ENCODE assay signal across 10 cellular contexts in genomic region chr7:85160223-85160622, GRCh38. TPM values are rescaled to one million over a fixed set of nuclear protein-coding genes. Genes with fewer than 3 reads are reported as not detected.
DNase-seq lines count a peak whose midpoint lies in the region; ATAC-seq and TF ChIP-seq lines count a peak whose summit lies in the region.
"Had no signal": no experiment of that assay in that cellular context is flagged by ENCODE, and none has a peak within 500 bp of the region (broad histone marks: within the 10 kb centered on the region; RNA-seq: fewer than 3 reads in every experiment).

No MANE protein-coding gene starts in this region.

- H3K9me3 ChIP-seq in adipocyte (ENCODE audit: control insufficient read depth, low read length): no peaks in the 10 kb centered on the region
- no peaks in the 10 kb centered on the region for H3K9me3 ChIP-seq in CD4-positive, alpha-beta T cell (ENCODE audit: control insufficient read depth, low read length)

- POLR2A ChIA-PET in CD4-positive, alpha-beta T cell (lab: Charles Lee): no interaction called here

- no peaks in the 10 kb centered on the region for H3K27me3 ChIP-seq in adipocyte (replicated peaks; ENCODE audit: control insufficient read depth, insufficient read depth, low read length)
- H3K27me3 ChIP-seq in CD4-positive, alpha-beta T cell (ENCODE audit: control insufficient read depth, insufficient read depth, low read length): no peaks in the 10 kb centered on the region

- peaks cover 26% of the 10 kb centered on the region for H3K4me1 Mint-ChIP-seq in Calu3 (ENCODE audit: low read depth, unreplicated experiment)
- H3K4me1 Mint-ChIP-seq in CD4-positive, alpha-beta T cell (ENCODE audit: low read depth): no peaks in the 10 kb centered on the region

- H3K4me3 ChIP-seq in adipocyte (ENCODE audit: low read length): peak overlapping the region; percentile 25

- no peak for TF ChIP-seq CTCF in Calu3 (IDR thresholded peaks at IDR 0.05; ENCODE audit: unreplicated experiment)
- TF ChIP-seq CTCF in CD4-positive, alpha-beta T cell (IDR thresholded peaks at IDR 0.05): no peak

- H3K36me3 ChIP-seq in adipocyte (ENCODE audit: control insufficient read depth, insufficient read depth, low read length, severe bottlenecking): no peaks in the 10 kb centered on the region

- ATAC-seq in GM19468 (IDR thresholded peaks at IDR 0.05; ENCODE audit: extremely low read depth, unreplicated experiment) (peak; percentile 66), HG03196 (IDR thresholded peaks at IDR 0.05; ENCODE audit: unreplicated experiment) (peak; percentile 92)
- no peak for ATAC-seq in CD4-positive, alpha-beta T cell (ENCODE audit: poor library complexity)

- peak overlapping the region; percentile 15 for H3K4me3 Mint-ChIP-seq in Calu3 (ENCODE audit: low read depth, unreplicated experiment)
- H3K4me3 Mint-ChIP-seq in CD4-positive, alpha-beta T cell: no peak overlapping the region
- H3K4me3 Mint-ChIP-seq: activated naive CD8-positive, alpha-beta T cell had no signal

- H3K36me3 Mint-ChIP-seq in Calu3 (ENCODE audit: insufficient read depth, unreplicated experiment): no peaks in the 10 kb centered on the region
- no peaks in the 10 kb centered on the region for H3K36me3 Mint-ChIP-seq in CD4-positive, alpha-beta T cell (ENCODE audit: low read depth)

- no peaks in the 10 kb centered on the region for H3K27me3 Mint-ChIP-seq in Calu3 (ENCODE audit: unreplicated experiment)
- H3K27me3 Mint-ChIP-seq in CD4-positive, alpha-beta T cell: no peaks in the 10 kb centered on the region
- H3K27me3 Mint-ChIP-seq: activated naive CD8-positive, alpha-beta T cell had no signal

- CTCF ChIA-PET in Calu3 (lab: Charles Lee): no interaction called here
- CTCF ChIA-PET in CD4-positive, alpha-beta T cell (lab: Charles Lee): no interaction called here

- intact Hi-C loops in Calu3 (cut with micrococcal nuclease; ENCODE audit: unreplicated experiment): loop anchor here (10.0 kb wide), 1 partner anchor 105 kb away; no protein-coding TSS in a partner anchor
- intact Hi-C loops in CD4-positive, alpha-beta T cell (cut with DNase I, micrococcal nuclease): no loop called here

- H3K27ac Mint-ChIP-seq in Calu3 (ENCODE audit: unreplicated experiment): no peak overlapping the region
- no peak overlapping the region for H3K27ac Mint-ChIP-seq in CD4-positive, alpha-beta T cell
- H3K27ac Mint-ChIP-seq: activated naive CD8-positive, alpha-beta T cell had no signal

- BruUV-seq in Calu3 (replicated peaks; lab: Mats Ljungman, UMichigan): no TSS peak

- H3K4me1 ChIP-seq in adipocyte (ENCODE audit: control insufficient read depth, insufficient read depth, low read length): peaks cover 7% of the 10 kb centered on the region

- no peak overlapping the region for H3K9ac ChIP-seq in adipocyte (ENCODE audit: low read length)

- no peak overlapping the region for H3K27ac ChIP-seq in CD4-positive, alpha-beta T cell (ENCODE audit: low read depth, low read length)

- DNase-seq in Calu3: no peak
- peak; percentile 72 for DNase-seq in adipocyte (ENCODE audit: low read depth)
- no peak for DNase-seq in NCI-H128 (lab: John Stamatoyannopoulos, UW; ENCODE audit: unreplicated experiment)
- no peak for DNase-seq in NCI-H1048 (lab: John Stamatoyannopoulos, UW)
- DNase-seq in CD4-positive, alpha-beta T cell: no peak
- DNase-seq in stimulated activated CD8-positive, alpha-beta memory T cell treated with anti-CD3 and anti-CD28 coated beads, Interleukin-4, amount 100 ng/mL, for 48 hours: no peak
- DNase-seq: NCI-H345 had no signal

- H3K9me3 Mint-ChIP-seq in Calu3 (ENCODE audit: low read depth, unreplicated experiment): peaks cover 7% of the 10 kb centered on the region
- H3K9me3 Mint-ChIP-seq in CD4-positive, alpha-beta T cell: peaks cover 5% of the 10 kb centered on the region

RNA-seq across cellular contexts. Expression of gene SEMA3D, which starts 26.6 kb away (rescaled TPM):
- 0.91 and 2.0 TPM in 2 replicates for total RNA-seq in Calu3 (2022)
- total RNA-seq in CD4-positive, alpha-beta T cell: not detected
